Comparison of ENCODE assay signal across 8 cellular contexts in the genomic region with DNA sequence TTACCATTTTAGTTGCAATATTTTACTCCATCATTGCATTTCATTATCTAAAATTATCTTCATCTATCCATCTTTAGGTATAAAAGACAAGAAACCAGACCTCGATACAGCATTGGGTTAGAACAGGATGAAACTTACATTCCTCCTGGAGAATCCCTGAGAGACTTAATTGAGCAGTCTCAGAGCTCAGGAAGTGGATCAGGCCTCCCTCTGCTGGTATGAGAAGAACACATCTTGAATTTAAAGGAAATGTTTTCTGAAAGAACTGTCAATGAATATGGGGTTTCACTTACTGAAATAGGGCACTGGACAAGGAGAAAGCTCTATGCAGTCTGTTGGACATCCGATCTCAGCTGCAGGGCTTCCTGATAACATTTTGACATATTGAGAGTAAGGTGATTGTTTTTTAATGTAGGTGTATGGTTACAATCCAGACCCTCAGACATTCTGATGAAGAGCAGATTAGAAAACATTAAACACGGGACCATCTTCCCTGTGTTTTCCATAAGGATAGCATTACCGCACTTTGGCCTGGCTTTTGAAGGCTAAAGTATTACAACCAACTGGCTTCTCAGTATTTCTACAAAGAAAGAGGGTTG.
A peak's percentile ranks its signal among the peaks of the same experiment; 100 is the strongest.
DNase-seq lines count a peak whose midpoint lies in the region; ATAC-seq and TF ChIP-seq lines count a peak whose summit lies in the region.

No MANE protein-coding gene starts in this region.

- H3K27me3 ChIP-seq in PC-9 (ENCODE audit: insufficient read depth, low read depth) (no peaks in the 10 kb centered on the region), neuronal stem cell (ENCODE audit: control insufficient read depth in 3 of 3, insufficient read depth in 3 of 3, low read depth in 1 of 3, low read length in 3 of 3) (no peaks in the 10 kb centered on the region)

- H2AK5ac ChIP-seq in neuronal stem cell (ENCODE audit: low read depth, low read length): no peak overlapping the region

- CTCF ChIA-PET in activated naive CD4-positive, alpha-beta T cell treated with anti-CD3 and anti-CD28 coated beads for 36 hours (lab: Charles Lee): interaction anchor here (1.8 kb wide), 1 partner anchor 505 kb away, joined by 7 read pairs; no protein-coding TSS in a partner anchor
- CTCF ChIA-PET in activated naive CD4-positive, alpha-beta T cell treated with anti-CD3 and anti-CD28 coated beads, Interleukin-2, amount 10 ng/mL, durations not matched to agents 7 days and 5 days (lab: Charles Lee): interaction anchor here (1.0 to 3.3 kb wide), 3 partner anchors 17 to 503 kb away, joined by 3 to 19 read pairs (median 4); no protein-coding TSS in a partner anchor
- CTCF ChIA-PET in PC-9 (lab: Charles Lee): no interaction called here

- H3K4me2 ChIP-seq in PC-9: no peak overlapping the region
- H3K4me2 ChIP-seq in neuronal stem cell (ENCODE audit: insufficient read depth, low read length, poor library complexity, severe bottlenecking): no peak overlapping the region

- H2BK120ac ChIP-seq in neuronal stem cell (ENCODE audit: low read depth, low read length): no peak overlapping the region

- H3K4me3 ChIP-seq in PC-9: no peak overlapping the region
- H3K4me3 ChIP-seq in epithelial cell of proximal tubule (ENCODE audit: low read depth, low read length): no peak overlapping the region
- H3K4me3 ChIP-seq in neuronal stem cell (ENCODE audit: low read length in 2 of 2): no peak overlapping the region

- no peak overlapping the region for H3K18ac ChIP-seq in neuronal stem cell (ENCODE audit: low read length)

- H3K9me2 ChIP-seq in PC-9 (ENCODE audit: insufficient read depth): no peaks in the 10 kb centered on the region

- ATAC-seq in HG02870 (IDR thresholded peaks at IDR 0.05; ENCODE audit: unreplicated experiment): no peak
- ATAC-seq in GM19324 (IDR thresholded peaks at IDR 0.05; ENCODE audit: low FRiP score, unreplicated experiment): no peak
- no peak for ATAC-seq in HG03175 (IDR thresholded peaks at IDR 0.05; ENCODE audit: unreplicated experiment)

- H3K23ac ChIP-seq in neuronal stem cell (ENCODE audit: low read depth, low read length, poor library complexity): no peak overlapping the region

- H2BK12ac ChIP-seq in neuronal stem cell (ENCODE audit: low read length): no peak overlapping the region

- H2BK5ac ChIP-seq in neuronal stem cell (ENCODE audit: low read length): no peak overlapping the region

- intact Hi-C loops in activated naive CD4-positive, alpha-beta T cell treated with anti-CD3 and anti-CD28 coated beads for 36 hours (cut with micrococcal nuclease): loop anchor here (1.0 kb wide), 1 partner anchor 504 kb away; no protein-coding TSS in a partner anchor
- intact Hi-C loops in PC-9 (cut with micrococcal nuclease; ENCODE audit: unreplicated experiment): loop anchor here (5.0 kb wide), 2 partner anchors 503 to 823 kb away; no protein-coding TSS in a partner anchor

- no peaks in the 10 kb centered on the region for H3K36me3 ChIP-seq in PC-9 (ENCODE audit: low read depth)
- H3K36me3 ChIP-seq in neuronal stem cell (replicated peaks in 1 of 2; ENCODE audit: control insufficient read depth in 2 of 2, insufficient read depth in 2 of 2, low read length in 2 of 2): peaks cover 0 to 92% of the 10 kb centered on the region in 2 donors

- POLR2A ChIA-PET in PC-9 (lab: Charles Lee; ENCODE audit: unreplicated experiment): no interaction called here

- H3K4me1 ChIP-seq in PC-9 (replicated peaks; ENCODE audit: insufficient read depth): no peaks in the 10 kb centered on the region
- H3K4me1 ChIP-seq in neuronal stem cell (ENCODE audit: control insufficient read depth in 2 of 2, insufficient read depth in 1 of 2, low read depth in 1 of 2, low read length in 2 of 2): no peaks in the 10 kb centered on the region

- no peaks in the 10 kb centered on the region for H3K36me3 Mint-ChIP-seq in activated naive CD4-positive, alpha-beta T cell treated with anti-CD3 and anti-CD28 coated beads for 36 hours (ENCODE audit: low read depth)
- no peaks in the 10 kb centered on the region for H3K36me3 Mint-ChIP-seq in activated naive CD4-positive, alpha-beta T cell treated with anti-CD3 and anti-CD28 coated beads, Interleukin-2, amount 10 ng/mL, durations not matched to agents 7 days and 5 days

- H3K79me2 ChIP-seq in PC-9 (ENCODE audit: low read depth): no peaks in the 10 kb centered on the region

- H3K9me3 Mint-ChIP-seq in activated naive CD4-positive, alpha-beta T cell treated with anti-CD3 and anti-CD28 coated beads for 36 hours: no peaks in the 10 kb centered on the region
- H3K9me3 Mint-ChIP-seq in activated naive CD4-positive, alpha-beta T cell treated with anti-CD3 and anti-CD28 coated beads, Interleukin-2, amount 10 ng/mL, durations not matched to agents 7 days and 5 days: no peaks in the 10 kb centered on the region

- no peak overlapping the region for H3K4ac ChIP-seq in neuronal stem cell (ENCODE audit: low read length)

- no peak overlapping the region for H4K8ac ChIP-seq in neuronal stem cell (ENCODE audit: low read depth, low read length)

- peaks cover 3% of the 10 kb centered on the region for H3K27me3 Mint-ChIP-seq in activated naive CD4-positive, alpha-beta T cell treated with anti-CD3 and anti-CD28 coated beads for 36 hours (ENCODE audit: low read depth)
- peaks cover 5% of the 10 kb centered on the region for H3K27me3 Mint-ChIP-seq in activated naive CD4-positive, alpha-beta T cell treated with anti-CD3 and anti-CD28 coated beads, Interleukin-2, amount 10 ng/mL, durations not matched to agents 7 days and 5 days

- no TSS peak for BruUV-seq in PC-9 (replicated peaks; lab: Mats Ljungman, UMichigan)

- H3K79me1 ChIP-seq in neuronal stem cell (ENCODE audit: low read depth, low read length): no peaks in the 10 kb centered on the region

- no peaks in the 10 kb centered on the region for H3F3A ChIP-seq in PC-9 (ENCODE audit: insufficient read depth, low read depth)

- H3K27ac Mint-ChIP-seq in activated naive CD4-positive, alpha-beta T cell treated with anti-CD3 and anti-CD28 coated beads for 36 hours: no peak overlapping the region
- no peak overlapping the region for H3K27ac Mint-ChIP-seq in activated naive CD4-positive, alpha-beta T cell treated with anti-CD3 and anti-CD28 coated beads, Interleukin-2, amount 10 ng/mL, durations not matched to agents 7 days and 5 days

- H3K9me3 ChIP-seq in PC-9 (ENCODE audit: insufficient read depth, low read depth) (no peaks in the 10 kb centered on the region), neuronal stem cell (replicated peaks in 1 of 2; ENCODE audit: control insufficient read depth in 2 of 2, insufficient read depth in 1 of 2, low read depth in 1 of 2, low read length in 2 of 2) (no peaks in the 10 kb centered on the region)

- H4K91ac ChIP-seq in neuronal stem cell (ENCODE audit: low read depth, low read length, poor library complexity): no peak overlapping the region

- no CpG with 5 or more reads among the region's 4 CpGs for WGBS in neuronal stem cell (ENCODE audit: extremely low coverage in 2 of 2, insufficient read length in 2 of 2, insufficient replicate concordance in 1 of 2), 2 donors

- peaks cover 4% of the 10 kb centered on the region for H3K4me1 Mint-ChIP-seq in activated naive CD4-positive, alpha-beta T cell treated with anti-CD3 and anti-CD28 coated beads for 36 hours (ENCODE audit: low read depth)
- H3K4me1 Mint-ChIP-seq in activated naive CD4-positive, alpha-beta T cell treated with anti-CD3 and anti-CD28 coated beads, Interleukin-2, amount 10 ng/mL, durations not matched to agents 7 days and 5 days: no peaks in the 10 kb centered on the region

- no peak overlapping the region for H3K14ac ChIP-seq in neuronal stem cell (ENCODE audit: low read length)

- H3K9ac ChIP-seq in neuronal stem cell (ENCODE audit: low read depth, low read length, poor library complexity): no peak overlapping the region

- DNase-seq in activated naive CD4-positive, alpha-beta T cell treated with anti-CD3 and anti-CD28 coated beads for 36 hours: peak; percentile 19
- no peak for DNase-seq in activated naive CD4-positive, alpha-beta T cell treated with anti-CD3 and anti-CD28 coated beads, Interleukin-2, amount 10 ng/mL, durations not matched to agents 7 days and 5 days
- DNase-seq in PC-9 (peak in 1 of 2 experiments; percentile 8), epithelial cell of proximal tubule (ENCODE audit: low read depth) (no peak), neuronal stem cell (ENCODE audit: low spot score) (peak; percentile 54)

- no peak overlapping the region for H3K4me3 Mint-ChIP-seq in activated naive CD4-positive, alpha-beta T cell treated with anti-CD3 and anti-CD28 coated beads for 36 hours
- H3K4me3 Mint-ChIP-seq in activated naive CD4-positive, alpha-beta T cell treated with anti-CD3 and anti-CD28 coated beads, Interleukin-2, amount 10 ng/mL, durations not matched to agents 7 days and 5 days: no peak overlapping the region

- H3K27ac ChIP-seq in PC-9 (no peak overlapping the region), neuronal stem cell (replicated peaks; ENCODE audit: low read length) (no peak overlapping the region)

- no peak overlapping the region for H2AFZ ChIP-seq in PC-9
- no peak overlapping the region for H2AFZ ChIP-seq in neuronal stem cell (ENCODE audit: low read length)

- no peaks in the 10 kb centered on the region for H4K20me1 ChIP-seq in PC-9 (ENCODE audit: insufficient read depth)

- no peak overlapping the region for H2BK15ac ChIP-seq in neuronal stem cell (ENCODE audit: low read length)

- TF ChIP-seq CTCF in PC-9 (conservative IDR thresholded peaks at IDR 0.05) (peak; percentile 63), epithelial cell of proximal tubule (conservative IDR thresholded peaks at IDR 0.05; ENCODE audit: low read depth, low read length) (peak; percentile 76)

Comparison
In these comparisons a context has a peak if more than half of its experiments do, and no peak if none do; other contexts are left out.
1. DNase-seq: peak in activated naive CD4-positive, alpha-beta T cell treated with anti-CD3 and anti-CD28 coated beads for 36 hours (single experiment) and neuronal stem cell (single experiment); none in activated naive CD4-positive, alpha-beta T cell treated with anti-CD3 and anti-CD28 coated beads, Interleukin-2, amount 10 ng/mL, durations not matched to agents 7 days and 5 days (single experiment) and epithelial cell of proximal tubule (single experiment).